ENCODE assay signal across 22 cellular contexts in the genomic region with DNA sequence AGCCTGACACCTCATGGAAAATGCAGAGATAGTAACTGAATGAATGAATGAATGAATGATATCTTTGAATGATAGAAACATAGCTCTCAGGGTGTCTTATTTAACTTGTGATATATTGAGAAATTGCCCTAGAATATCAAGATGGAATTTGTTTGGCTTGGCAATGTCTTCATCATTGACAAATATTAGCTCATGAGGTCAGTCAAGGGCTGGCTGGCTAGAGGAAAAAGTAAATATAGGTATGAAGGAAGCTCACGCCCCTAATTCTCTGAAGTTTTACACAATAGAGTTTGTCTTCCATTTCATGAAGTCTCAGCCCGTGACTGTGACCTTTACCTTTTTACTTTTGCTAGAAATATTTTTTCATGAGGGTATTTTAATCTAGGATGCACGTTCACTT.
DNase-seq lines count a peak whose midpoint lies in the region; ATAC-seq, FAIRE-seq and TF ChIP-seq lines count a peak whose summit lies in the region.
"Had no signal": no experiment of that assay in that cellular context is flagged by ENCODE, and none has a peak within 500 bp of the region (broad histone marks: within the 10 kb centered on the region; RNA-seq: fewer than 3 reads in every experiment).

No MANE protein-coding gene starts in this region.

- POLR2A ChIA-PET in HepG2 (lab: Yijun Ruan, JAX), result no interaction called here

- ATAC-seq in HepG2 (peak; percentile 41; the same call in 1 of the 3 replicates), GM18505 (IDR thresholded peaks at IDR 0.05; ENCODE audit: unreplicated experiment) (no peak), HG02981 (IDR thresholded peaks at IDR 0.05; ENCODE audit: unreplicated experiment) (no peak)
- ATAC-seq: HCT116, SK-N-SH treated with all-trans-retinoic acid at 6 μM for 48 hours had no signal

- no peak overlapping the region for H3K9ac ChIP-seq in HepG2 (ENCODE audit: insufficient read depth, low read depth, low read length)

- no peaks in the 10 kb centered on the region for H4K20me1 ChIP-seq in HepG2 (ENCODE audit: insufficient read depth, low read length)

- no peak for FAIRE-seq in HepG2 (lab: Jason Lieb, UNC)
- FAIRE-seq in small intestine (lab: Jason Lieb, UNC), result no peak
- FAIRE-seq: G401.6, GM19239, H1, HTR-8/SVneo had no signal

- H3K4me2 ChIP-seq in HepG2 (ENCODE audit: low read depth, low read length), result no peak overlapping the region

- peak overlapping the region; percentile 79 for H3K27ac ChIP-seq in VCaP
- H3K27ac ChIP-seq in HepG2 (ENCODE audit: extremely low read length, insufficient read depth, low read length), result no peak overlapping the region
- H3K27ac ChIP-seq in small intestine (ENCODE audit: low read depth in 1 of 2, low read length in 1 of 2), result no peak overlapping the region
- H3K27ac ChIP-seq: RWPE1 had no signal

- H3K9me3 ChIP-seq in HepG2 (ENCODE audit: low read length) (peaks cover 11% of the 10 kb centered on the region), small intestine (ENCODE audit: control insufficient read depth, low read depth) (no peaks in the 10 kb centered on the region)

- TF ChIP-seq EP300 in HepG2 (IDR thresholded peaks at IDR 0.05; ENCODE audit: low read depth in 2 of 2, low read length in 2 of 2) (peak in 1 of 2 experiments; percentile 13; a peak in 1 of 4 replicates), HepG2 (CRISPR knock-in tag; IDR thresholded peaks at IDR 0.05; ENCODE audit: borderline replicate concordance) (no peak)

- 1% methylated on average over 3 of the region's 3 CpGs for WGBS in HepG2 (ENCODE audit: low lambda C conversion rate)
- WGBS in small intestine, 3 donors, result 21 to 48% (median 22%) methylated on average over 3 of the region's 3 CpGs

- BruUV-seq in HepG2 (replicated peaks; lab: Mats Ljungman, UMichigan), result no TSS peak

- no peak overlapping the region for H3K4me3 ChIP-seq in HepG2 (replicated peaks in 1 of 3; ENCODE audit: insufficient read depth in 1 of 3, low read depth in 2 of 3, low read length in 3 of 3)
- no peak overlapping the region for H3K4me3 ChIP-seq in small intestine (ENCODE audit: low read depth in 1 of 2, low read length in 2 of 2)
- H3K4me3 ChIP-seq: MG63 had no signal

- H3K79me2 ChIP-seq in HepG2 (ENCODE audit: insufficient read depth, low read length), result no peaks in the 10 kb centered on the region

- peaks cover 3 to 20% of the 10 kb centered on the region in 2 experiments; a peak in 4 of 5 replicates for H3K27me3 ChIP-seq in HepG2 (ENCODE audit: control insufficient read depth in 1 of 2, insufficient read depth in 2 of 2, low read length in 2 of 2)
- no peaks in the 10 kb centered on the region for H3K27me3 ChIP-seq in small intestine (ENCODE audit: control insufficient read depth in 2 of 2, insufficient read depth in 2 of 2, low read length in 2 of 2)

- H3K4me1 ChIP-seq in HepG2 (ENCODE audit: insufficient read depth, low read length) (peaks cover 7% of the 10 kb centered on the region; the same call in 1 of the 2 replicates), small intestine (ENCODE audit: control insufficient read depth in 2 of 2, insufficient read depth in 1 of 2, low read depth in 1 of 2, low read length in 1 of 2) (no peaks in the 10 kb centered on the region)

- intact Hi-C loops in HepG2 (cut with micrococcal nuclease; ENCODE audit: unreplicated experiment), result no loop called here

- DNase-seq in NCI-H2029 (lab: John Stamatoyannopoulos, UW) (peak; percentile 41), HepG2 (ENCODE audit: low spot score) (peak; percentile 64), small intestine (peak; percentile 33)
- no peak for DNase-seq in activated CD4-positive, alpha-beta T cell treated with anti-CD3 and anti-CD28 coated beads, Interleukin-2, amount 50 U/mL, for 48 hours
- DNase-seq: CD4-positive, alpha-beta T cell; DMS 273 treated with DMSO at 0.1 percent for 48 hours; IMR-90; MG63; NCI-H1417; NCI-H187; NCI-H510A; SHP77 treated with DMSO at 0.1 percent for 48 hours had no signal

- in situ Hi-C loops in HepG2 (cut with HindIII; ENCODE audit: extremely low pct_ligation_motif_present, low pct_unique_long_range_greater_than_20kb), result no loop called here

- CTCF ChIA-PET in HepG2 (lab: Yijun Ruan, JAX; ENCODE audit: low intra/inter-chr PET ratio, low total read pairs), result no interaction called here

- TF ChIP-seq RAD21 in HepG2 (CRISPR knock-in tag; IDR thresholded peaks at IDR 0.05), result no peak

- no peak for TF ChIP-seq CTCF in VCaP (conservative IDR thresholded peaks at IDR 0.05)
- TF ChIP-seq CTCF in HepG2 (CRISPR knock-in tag; IDR thresholded peaks at IDR 0.05), result no peak

- H3K36me3 ChIP-seq in HepG2 (replicated peaks in 1 of 2; ENCODE audit: control insufficient read depth in 1 of 2, insufficient read depth in 2 of 2, low read length in 2 of 2) (no peaks in the 10 kb centered on the region), small intestine (ENCODE audit: control insufficient read depth in 2 of 2, insufficient read depth in 2 of 2, low read length in 2 of 2) (no peaks in the 10 kb centered on the region)
- H3K36me3 ChIP-seq: MG63 had no signal

- TF ChIP-seq POLR2A in HepG2 (IDR thresholded peaks at IDR 0.05; ENCODE audit: insufficient read depth in 1 of 2, low read depth in 2 of 2, low read length in 2 of 2), result no peak
- TF ChIP-seq POLR2A in GM18505 (IDR thresholded peaks at IDR 0.05; ENCODE audit: borderline replicate concordance, extremely low read depth, insufficient read depth, insufficient read length), result no peak

- H2AFZ ChIP-seq in HepG2 (ENCODE audit: low read length), result no peak overlapping the region

TF ChIP-seq in HepG2, 621 proteins besides CTCF, POLR2A, EP300 and RAD21 (continues in another document):
- TF ChIP-seq NR2F2 (IDR thresholded peaks at IDR 0.05; ENCODE audit: borderline replicate concordance, low read depth) (no peak), GPBP1L1 (CRISPR knock-in tag; IDR thresholded peaks at IDR 0.05) (no peak), ZNF24 (IDR thresholded peaks at IDR 0.05) (0 out of 2 replicates have a peak, but pooled peaks have one; percentile 16), ZNF251 (CRISPR knock-in tag; IDR thresholded peaks at IDR 0.05) (no peak), NCOR1 (IDR thresholded peaks at IDR 0.05; ENCODE audit: borderline replicate concordance, low read length) (0 out of 2 replicates have a peak, but pooled peaks have one; percentile 34), ZFY (CRISPR knock-in tag; IDR thresholded peaks at IDR 0.05) (no peak), TCF7 (IDR thresholded peaks at IDR 0.05; ENCODE audit: low read depth) (peak; percentile 38), FOXA3 (CRISPR knock-in tag; IDR thresholded peaks at IDR 0.05) (0 out of 2 replicates have a peak, but pooled peaks have one; percentile 10), ZNF264 (CRISPR knock-in tag; IDR thresholded peaks at IDR 0.05) (no peak), ZFP1 (CRISPR knock-in tag; IDR thresholded peaks at IDR 0.05) (no peak)
- TF ChIP-seq, protein P1, sequence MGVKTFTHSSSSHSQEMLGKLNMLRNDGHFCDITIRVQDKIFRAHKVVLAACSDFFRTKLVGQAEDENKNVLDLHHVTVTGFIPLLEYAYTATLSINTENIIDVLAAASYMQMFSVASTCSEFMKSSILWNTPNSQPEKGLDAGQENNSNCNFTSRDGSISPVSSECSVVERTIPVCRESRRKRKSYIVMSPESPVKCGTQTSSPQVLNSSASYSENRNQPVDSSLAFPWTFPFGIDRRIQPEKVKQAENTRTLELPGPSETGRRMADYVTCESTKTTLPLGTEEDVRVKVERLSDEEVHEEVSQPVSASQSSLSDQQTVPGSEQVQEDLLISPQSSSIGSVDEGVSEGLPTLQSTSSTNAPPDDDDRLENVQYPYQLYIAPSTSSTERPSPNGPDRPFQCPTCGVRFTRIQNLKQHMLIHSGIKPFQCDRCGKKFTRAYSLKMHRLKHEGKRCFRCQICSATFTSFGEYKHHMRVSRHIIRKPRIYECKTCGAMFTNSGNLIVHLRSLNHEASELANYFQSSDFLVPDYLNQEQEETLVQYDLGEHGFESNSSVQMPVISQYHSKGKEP (CRISPR knock-in tag; IDR thresholded peaks at IDR 0.05), result no peak
- TF ChIP-seq, protein P2, sequence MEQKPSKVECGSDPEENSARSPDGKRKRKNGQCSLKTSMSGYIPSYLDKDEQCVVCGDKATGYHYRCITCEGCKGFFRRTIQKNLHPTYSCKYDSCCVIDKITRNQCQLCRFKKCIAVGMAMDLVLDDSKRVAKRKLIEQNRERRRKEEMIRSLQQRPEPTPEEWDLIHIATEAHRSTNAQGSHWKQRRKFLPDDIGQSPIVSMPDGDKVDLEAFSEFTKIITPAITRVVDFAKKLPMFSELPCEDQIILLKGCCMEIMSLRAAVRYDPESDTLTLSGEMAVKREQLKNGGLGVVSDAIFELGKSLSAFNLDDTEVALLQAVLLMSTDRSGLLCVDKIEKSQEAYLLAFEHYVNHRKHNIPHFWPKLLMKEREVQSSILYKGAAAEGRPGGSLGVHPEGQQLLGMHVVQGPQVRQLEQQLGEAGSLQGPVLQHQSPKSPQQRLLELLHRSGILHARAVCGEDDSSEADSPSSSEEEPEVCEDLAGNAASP (CRISPR knock-in tag; IDR thresholded peaks at IDR 0.05; ENCODE audit: borderline replicate concordance), result peak; percentile 26; the same call in 1 of the 2 replicates
- TF ChIP-seq, protein P3, sequence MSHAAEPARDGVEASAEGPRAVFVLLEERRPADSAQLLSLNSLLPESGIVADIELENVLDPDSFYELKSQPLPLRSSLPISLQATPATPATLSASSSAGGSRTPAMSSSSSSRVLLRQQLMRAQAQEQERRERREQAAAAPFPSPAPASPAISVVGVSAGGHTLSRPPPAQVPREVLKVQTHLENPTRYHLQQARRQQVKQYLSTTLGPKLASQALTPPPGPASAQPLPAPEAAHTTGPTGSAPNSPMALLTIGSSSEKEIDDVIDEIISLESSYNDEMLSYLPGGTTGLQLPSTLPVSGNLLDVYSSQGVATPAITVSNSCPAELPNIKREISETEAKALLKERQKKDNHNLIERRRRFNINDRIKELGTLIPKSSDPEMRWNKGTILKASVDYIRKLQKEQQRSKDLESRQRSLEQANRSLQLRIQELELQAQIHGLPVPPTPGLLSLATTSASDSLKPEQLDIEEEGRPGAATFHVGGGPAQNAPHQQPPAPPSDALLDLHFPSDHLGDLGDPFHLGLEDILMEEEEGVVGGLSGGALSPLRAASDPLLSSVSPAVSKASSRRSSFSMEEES (CRISPR knock-in tag; IDR thresholded peaks at IDR 0.05), result no peak

Comparison
In these comparisons a context has a peak if more than half of its experiments do, and no peak if none do; other contexts are left out.
1. DNase-seq: peak in NCI-H2029 (single experiment), HepG2 (single experiment) and small intestine (single experiment); none in activated CD4-positive, alpha-beta T cell treated with anti-CD3 and anti-CD28 coated beads, Interleukin-2, amount 50 U/mL, for 48 hours (0 of 2).